10 cellular contexts compared by ENCODE assay signal in the genomic region with DNA sequence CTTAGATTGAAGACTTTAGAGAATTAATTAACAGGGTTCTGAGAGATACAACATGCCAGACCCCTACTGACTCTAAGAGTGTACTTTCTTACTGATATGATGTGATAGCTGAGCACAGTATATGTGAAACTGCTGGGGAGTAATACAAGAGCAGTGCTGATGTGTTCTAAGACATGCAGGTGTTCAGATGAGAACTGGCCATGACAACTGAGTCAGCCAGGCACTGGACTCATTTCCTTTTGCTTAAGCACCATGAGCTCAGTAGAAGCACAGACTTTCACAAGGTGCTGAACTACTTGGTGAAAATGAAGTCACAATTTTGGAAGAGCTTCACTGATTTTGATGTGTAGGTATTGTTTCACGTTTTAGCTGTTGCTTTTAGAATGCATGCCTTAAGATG. TPM values are rescaled to one million over a fixed set of nuclear protein-coding genes. Genes with fewer than 3 reads are reported as not detected.
A peak's percentile ranks its signal among the peaks of the same experiment; 100 is the strongest.
DNase-seq lines count a peak whose midpoint lies in the region; ATAC-seq and TF ChIP-seq lines count a peak whose summit lies in the region.
"Had no signal": no experiment of that assay in that cellular context is flagged by ENCODE, and none has a peak within 500 bp of the region (broad histone marks: within the 10 kb centered on the region; RNA-seq: fewer than 3 reads in every experiment).

No MANE protein-coding gene starts in this region.

- H3K9me3 ChIP-seq in hepatocyte (ENCODE audit: low read depth), result no peaks in the 10 kb centered on the region

- H3K27ac ChIP-seq in hepatocyte, result no peak overlapping the region

- peak overlapping the region; percentile 39 for H2AFZ ChIP-seq in hepatocyte

- H3K36me3 Mint-ChIP-seq in T-cell (no peaks in the 10 kb centered on the region), immature natural killer cell (no peaks in the 10 kb centered on the region)

- no peaks in the 10 kb centered on the region for H3K9me2 ChIP-seq in hepatocyte (replicated peaks; ENCODE audit: insufficient read depth)

- H3K4me3 ChIP-seq in hepatocyte, result no peak overlapping the region

- ATAC-seq in GM18870 (IDR thresholded peaks at IDR 0.05; ENCODE audit: unreplicated experiment) (peak; percentile 73), GM21529 (IDR thresholded peaks at IDR 0.05; ENCODE audit: unreplicated experiment) (peak; percentile 95), HG03432 (IDR thresholded peaks at IDR 0.05; ENCODE audit: unreplicated experiment) (peak; percentile 83), T-cell (replicated peaks in 1 of 4) (no peak)
- ATAC-seq: left lobe of liver had no signal

- POLR2A ChIA-PET in T-cell (lab: Charles Lee), result interaction anchor here in 1 of 2 donors (0.6 to 0.8 kb wide), 2 partner anchors 16 to 118 kb away, joined by 3 to 5 read pairs; partner anchors contain the start of gene POGZ

- H3K27me3 Mint-ChIP-seq in T-cell, result peaks cover 2 to 5% of the 10 kb centered on the region in 2 donors
- H3K27me3 Mint-ChIP-seq in immature natural killer cell (ENCODE audit: low read depth in 3 of 3), result peaks cover 0 to 3% (median 1%) of the 10 kb centered on the region in 3 donors

- 92% methylated on average over 1 of the region's 1 CpG for WGBS in hepatocyte (ENCODE audit: low lambda C conversion rate, missing lambda C conversion rate)

- no peak overlapping the region for H3K4me3 Mint-ChIP-seq in T-cell
- no peak overlapping the region for H3K4me3 Mint-ChIP-seq in immature natural killer cell

- H3K4me1 Mint-ChIP-seq in T-cell (peaks cover 8 to 13% (median 8%) of the 10 kb centered on the region in 3 donors), immature natural killer cell (peaks cover 9 to 15% of the 10 kb centered on the region in 2 donors)

- no peaks in the 10 kb centered on the region for H3K36me3 ChIP-seq in hepatocyte (replicated peaks; ENCODE audit: insufficient read depth, low read depth)

- H4K20me1 ChIP-seq in hepatocyte (ENCODE audit: insufficient read depth, poor library complexity, severe bottlenecking), result no peaks in the 10 kb centered on the region

- H3K9me3 Mint-ChIP-seq in T-cell (no peaks in the 10 kb centered on the region), immature natural killer cell (no peaks in the 10 kb centered on the region)

- no peak overlapping the region for H3K4me2 ChIP-seq in hepatocyte

- no peaks in the 10 kb centered on the region for H3K27me3 ChIP-seq in hepatocyte

- DNase-seq in hepatocyte (ENCODE audit: low spot score) (no peak), SHP77 (lab: John Stamatoyannopoulos, UW) (no peak), T-cell (no peak), nucleus accumbens (lab: John Stamatoyannopoulos, UW) (no peak), immature natural killer cell (no peak)
- DNase-seq: NCI-H2029 had no signal

- no peaks in the 10 kb centered on the region for H3K79me2 ChIP-seq in hepatocyte

- no peak for TF ChIP-seq CTCF in hepatocyte (IDR thresholded peaks at IDR 0.05; ENCODE audit: poor library complexity)

- peaks cover 12% of the 10 kb centered on the region for H3K4me1 ChIP-seq in hepatocyte (ENCODE audit: insufficient read depth)

- CTCF ChIA-PET in T-cell (lab: Charles Lee), result interaction anchor here in 1 of 2 donors (0.9 kb wide), 1 partner anchor 26 kb away, joined by 3 read pairs; no protein-coding TSS in a partner anchor

- no peak overlapping the region for H3K27ac Mint-ChIP-seq in T-cell
- H3K27ac Mint-ChIP-seq in immature natural killer cell, result no peak overlapping the region

RNA-seq across cellular contexts. Expression of gene POGZ, which starts 15.9 kb away (rescaled TPM):
- total RNA-seq in hepatocyte (36.3 and 37.0 TPM in 2 replicates), T-cell (100 to 1,000 TPM in 2 of 5 donors, 10 to 100 TPM in 3; 93.8 to 133 (median 96.7) TPM)
- polyA plus RNA-seq in hepatocyte (12.9 and 16.2 TPM in 2 replicates), immature natural killer cell (1 to 10 TPM; 3.8 to 8.5 (median 6.7) TPM)

RNA-seq across cellular contexts. Expression of gene CGN, which starts 36.0 kb away (rescaled TPM):
- total RNA-seq in hepatocyte, result 58.2 and 66.4 TPM in 2 replicates
- 46.3 and 54.5 TPM in 2 replicates for polyA plus RNA-seq in hepatocyte
- 1 to 10 TPM in 1 of 5 donors, under 1 TPM in 4; 0.37 to 1.3 (median 0.59) TPM for total RNA-seq in T-cell
- polyA plus RNA-seq in immature natural killer cell, result under 1 TPM in 1 of 3 donors, not detected in 2; 0.87 TPM

Comparison
In these comparisons a context has a peak if more than half of its experiments do, and no peak if none do; other contexts are left out.
1. ATAC-seq: peak in GM18870 (single experiment), GM21529 (single experiment) and HG03432 (single experiment); none in T-cell (0 of 4).
2. RNA of gene CGN, which starts 36.0 kb away (total RNA-seq): 58.2 to 66.4 TPM in hepatocyte; 0.37 to 1.3 TPM in T-cell; every median in the first group is over 10 times any median in the second.